ENCODE assay signal across 1 cellular context in genomic region chrX:38870386-38870895, GRCh38.
TF ChIP-seq lines count a peak whose summit lies in the region.

No MANE protein-coding gene starts in this region.

TF ChIP-seq in WTC11, 78 proteins besides CTCF, POLR2A, EP300 and RAD21 (continued from another document):
- TF ChIP-seq ATF2 (CRISPR knock-in tag; IDR thresholded peaks at IDR 0.05; ENCODE audit: borderline replicate concordance, low read depth) (no peak), ARID4B (CRISPR knock-in tag; IDR thresholded peaks at IDR 0.05; ENCODE audit: borderline replicate concordance) (no peak), SMAD3 (CRISPR knock-in tag; IDR thresholded peaks at IDR 0.05; ENCODE audit: borderline replicate concordance) (no peak), ATF6 (CRISPR knock-in tag; IDR thresholded peaks at IDR 0.05) (no peak), GRHL2 (CRISPR knock-in tag; IDR thresholded peaks at IDR 0.05; ENCODE audit: insufficient replicate concordance, severe bottlenecking) (no peak), ZNF232 (CRISPR knock-in tag; IDR thresholded peaks at IDR 0.05) (no peak), ZNF532 (CRISPR knock-in tag; IDR thresholded peaks at IDR 0.05; ENCODE audit: borderline replicate concordance) (no peak), ESRRA (CRISPR knock-in tag; IDR thresholded peaks at IDR 0.05; ENCODE audit: borderline replicate concordance) (no peak), FOXJ3 (CRISPR knock-in tag; IDR thresholded peaks at IDR 0.05; ENCODE audit: borderline replicate concordance) (no peak), OVOL2 (CRISPR knock-in tag; IDR thresholded peaks at IDR 0.05; ENCODE audit: borderline replicate concordance) (no peak), ZBTB43 (CRISPR knock-in tag; IDR thresholded peaks at IDR 0.05) (no peak), USF2 (CRISPR knock-in tag; IDR thresholded peaks at IDR 0.05) (no peak; the same call in 1 of the 2 replicates)
